In the genomic region with DNA sequence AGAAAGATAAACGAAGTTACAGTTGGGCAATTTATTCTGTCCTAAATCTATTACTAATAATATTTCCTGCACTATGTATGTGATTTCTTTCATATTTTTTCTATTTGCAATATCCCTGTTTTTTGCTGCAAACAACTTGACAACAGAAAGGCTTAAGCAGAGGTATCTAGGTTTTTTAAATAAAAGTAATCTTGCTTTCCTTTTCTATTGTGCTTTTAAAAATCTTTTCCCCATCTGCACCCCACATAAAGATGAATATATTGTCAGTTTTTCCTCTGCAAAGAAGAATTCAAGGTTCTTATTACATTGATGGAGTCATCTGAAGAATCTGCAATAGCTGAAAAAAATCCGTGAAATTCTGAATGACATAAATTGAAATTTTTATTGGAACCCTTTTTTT, we compare ENCODE assay signal across 8 cellular contexts. TPM values are rescaled to one million over a fixed set of nuclear protein-coding genes. Genes with fewer than 3 reads are reported as not detected.
A peak's percentile ranks its signal among the peaks of the same experiment; 100 is the strongest.
DNase-seq lines count a peak whose midpoint lies in the region; ATAC-seq and TF ChIP-seq lines count a peak whose summit lies in the region.

No MANE protein-coding gene starts in this region.

- H3K4me1 Mint-ChIP-seq in stimulated activated naive CD8-positive, alpha-beta T cell treated with anti-CD3 and anti-CD28 coated beads, Interleukin-15, Interleukin-2, amounts not matched to agents 100 ng/mL and 50 ng/mL, for 24 hours (ENCODE audit: low read depth) = peaks cover 33% of the 10 kb centered on the region
- H3K4me1 Mint-ChIP-seq in naive B cell = peaks cover 22 to 32% (median 29%) of the 10 kb centered on the region in 3 donors

- no peaks in the 10 kb centered on the region for H3K27me3 Mint-ChIP-seq in stimulated activated naive CD8-positive, alpha-beta T cell treated with anti-CD3 and anti-CD28 coated beads, Interleukin-15, Interleukin-2, amounts not matched to agents 100 ng/mL and 50 ng/mL, for 24 hours
- no peaks in the 10 kb centered on the region for H3K27me3 Mint-ChIP-seq in naive B cell

- 14 to 20% methylated on average over 2 of the region's 2 CpGs for WGBS in body of pancreas, 2 donors

- intact Hi-C loops in body of pancreas (cut with DNase I) = no loop called here

- no peak for TF ChIP-seq CTCF in body of pancreas (IDR thresholded peaks at IDR 0.05)

- H3K36me3 Mint-ChIP-seq in stimulated activated naive CD8-positive, alpha-beta T cell treated with anti-CD3 and anti-CD28 coated beads, Interleukin-15, Interleukin-2, amounts not matched to agents 100 ng/mL and 50 ng/mL, for 24 hours (ENCODE audit: low read depth) = peaks cover 3% of the 10 kb centered on the region
- no peaks in the 10 kb centered on the region for H3K36me3 Mint-ChIP-seq in naive B cell

- H3K27ac Mint-ChIP-seq in stimulated activated naive CD8-positive, alpha-beta T cell treated with anti-CD3 and anti-CD28 coated beads, Interleukin-15, Interleukin-2, amounts not matched to agents 100 ng/mL and 50 ng/mL, for 24 hours = peak overlapping the region; percentile 69
- peak overlapping the region; percentile 95 to 98 (median 98) for H3K27ac Mint-ChIP-seq in naive B cell

- H3K27ac ChIP-seq in body of pancreas = peak overlapping the region; percentile 85 to 93 (median 90)

- peaks cover 17% of the 10 kb centered on the region for H3K4me1 ChIP-seq in body of pancreas

- no peaks in the 10 kb centered on the region for H3K36me3 ChIP-seq in body of pancreas (replicated peaks in 1 of 2; ENCODE audit: insufficient read depth in 1 of 2, low read depth in 2 of 2)

- H3K4me3 Mint-ChIP-seq in stimulated activated naive CD8-positive, alpha-beta T cell treated with anti-CD3 and anti-CD28 coated beads, Interleukin-15, Interleukin-2, amounts not matched to agents 100 ng/mL and 50 ng/mL, for 24 hours = peak overlapping the region; percentile 96
- H3K4me3 Mint-ChIP-seq in naive B cell = peak overlapping the region; percentile 74 to 99 (median 96)

- H3K9me3 ChIP-seq in body of pancreas = no peaks in the 10 kb centered on the region

- H3K27me3 ChIP-seq in body of pancreas = no peaks in the 10 kb centered on the region

- H3K4me3 ChIP-seq in body of pancreas = no peak overlapping the region

- H3K9me3 Mint-ChIP-seq in stimulated activated naive CD8-positive, alpha-beta T cell treated with anti-CD3 and anti-CD28 coated beads, Interleukin-15, Interleukin-2, amounts not matched to agents 100 ng/mL and 50 ng/mL, for 24 hours = no peaks in the 10 kb centered on the region
- H3K9me3 Mint-ChIP-seq in naive B cell = no peaks in the 10 kb centered on the region

- TF ChIP-seq POLR2A in body of pancreas (IDR thresholded peaks at IDR 0.05) = no peak

- no peak for ATAC-seq in stimulated activated naive CD8-positive, alpha-beta T cell treated with anti-CD3 and anti-CD28 coated beads, Interleukin-15, Interleukin-2, amounts not matched to agents 100 U/mL and 50 U/mL, for 24 hours
- no peak for ATAC-seq in body of pancreas
- no peak for ATAC-seq in naive B cell (ENCODE audit: low read depth in 2 of 2)

- no peak for DNase-seq in stimulated activated naive CD8-positive, alpha-beta T cell treated with anti-CD3 and anti-CD28 coated beads, Interleukin-15, Interleukin-2, amounts not matched to agents 100 U/mL and 50 U/mL, for 24 hours
- no peak for DNase-seq in body of pancreas
- no peak for DNase-seq in naive B cell
- no peak for DNase-seq in Ammon's horn (ENCODE audit: low spot score)
- no peak for DNase-seq in H4 (ENCODE audit: low spot score)
- DNase-seq in D341Med (ENCODE audit: low spot score) = no peak
- DNase-seq in OCI-M1 (lab: John Stamatoyannopoulos, UW) = no peak

RNA-seq across cellular contexts. Expression of a gene that starts 0.5 kb away (rescaled TPM):
- total RNA-seq in body of pancreas = 10 to 100 TPM; 34.9 to 48.8 TPM
- 10 to 100 TPM in 5 of 6 donors, 1 to 10 TPM in 1; 9.7 to 29.8 (median 20.7) TPM for polyA plus RNA-seq in naive B cell (ENCODE audit: low read depth in 6 of 6)
- 10.8 and 11.3 TPM in 2 replicates for total RNA-seq in H4 (2014; rRNA removed; shearing (Covaris generic))

RNA-seq across cellular contexts. Expression of a gene that starts 16.5 kb away (rescaled TPM):
- 1 to 10 TPM; 4.3 to 5.2 TPM for total RNA-seq in body of pancreas
- polyA plus RNA-seq in naive B cell (ENCODE audit: low read depth in 6 of 6) = 1 to 10 TPM; 1.4 to 5.0 (median 3.1) TPM
- total RNA-seq in H4 (2014; rRNA removed; shearing (Covaris generic)) = 7.6 and 7.9 TPM in 2 replicates
